ENCODE assay signal across 8 cellular contexts in genomic region chr1:220086261-220086686, GRCh38. TPM values are rescaled to one million over a fixed set of nuclear protein-coding genes. Genes with fewer than 3 reads are reported as not detected.
A peak's percentile ranks its signal among the peaks of the same experiment; 100 is the strongest.
DNase-seq lines count a peak whose midpoint lies in the region; ATAC-seq and TF ChIP-seq lines count a peak whose summit lies in the region.
"Not testable (repeated sequence)": the region's sequence is repeated elsewhere in the genome, so short reads cannot be mapped to it uniquely, and the experiment has no call there.

No MANE protein-coding gene starts in this region.

- H3K9ac ChIP-seq in BLaER1 treated with 17β-estradiol and CSF1 and Interleukin-3, amounts not matched to agents 10 nM and 100 nM: not testable (repeated sequence)

- not testable (repeated sequence) for H3K4me1 Mint-ChIP-seq in activated CD8-positive, alpha-beta T cell treated with anti-CD3 and anti-CD28 coated beads for 36 hours (ENCODE audit: low read depth)
- H3K4me1 Mint-ChIP-seq in naive B cell: peaks cover 10 to 29% (median 11%) of the 10 kb centered on the region in 3 donors

- not testable (repeated sequence) for H3K4me3 ChIP-seq in BLaER1 treated with 17β-estradiol and CSF1 and Interleukin-3, amounts not matched to agents 10 nM and 100 nM; LNCaP clone FGC (ENCODE audit: low read depth, low read length)

- ATAC-seq in GM18517 (IDR thresholded peaks at IDR 0.05; ENCODE audit: unreplicated experiment) (peak; percentile 46), GM19468 (IDR thresholded peaks at IDR 0.05; ENCODE audit: extremely low read depth, unreplicated experiment) (peak; percentile 21), HG02571 (IDR thresholded peaks at IDR 0.05; ENCODE audit: unreplicated experiment) (peak; percentile 35), HG03135 (IDR thresholded peaks at IDR 0.05; ENCODE audit: unreplicated experiment) (peak; percentile 51), naive B cell (ENCODE audit: low read depth in 2 of 2) (peak; percentile 22 to 40)
- ATAC-seq in activated CD8-positive, alpha-beta T cell treated with anti-CD3 and anti-CD28 coated beads for 36 hours: not testable (repeated sequence)

- peak; percentile 14; the same call in 1 of the 2 replicates for TF ChIP-seq CTCF in LNCaP clone FGC (IDR thresholded peaks at IDR 0.05; ENCODE audit: control insufficient read depth, extremely low read depth, insufficient read depth)
- not testable (repeated sequence) for TF ChIP-seq CTCF in activated CD8-positive, alpha-beta T cell treated with anti-CD3 and anti-CD28 coated beads for 36 hours (IDR thresholded peaks at IDR 0.05)

- H4K20me1 ChIP-seq in BLaER1 treated with 17β-estradiol and CSF1 and Interleukin-3, amounts not matched to agents 10 nM and 100 nM: not testable (repeated sequence)

- POLR2A ChIA-PET in activated CD8-positive, alpha-beta T cell treated with anti-CD3 and anti-CD28 coated beads for 36 hours (lab: Charles Lee): not testable (repeated sequence)

- not testable (repeated sequence) for H3K27ac ChIP-seq in BLaER1 treated with 17β-estradiol and CSF1 and Interleukin-3, amounts not matched to agents 10 nM and 100 nM

- H3K4me3 Mint-ChIP-seq in activated CD8-positive, alpha-beta T cell treated with anti-CD3 and anti-CD28 coated beads for 36 hours: not testable (repeated sequence)
- peak overlapping the region in 2 of 8 donors; percentile 22 to 61 for H3K4me3 Mint-ChIP-seq in naive B cell

- not testable (repeated sequence) for H3K27ac Mint-ChIP-seq in activated CD8-positive, alpha-beta T cell treated with anti-CD3 and anti-CD28 coated beads for 36 hours; naive B cell

- peaks cover 6 to 22% (median 14%) of the 10 kb centered on the region in 10 experiments; a peak in 15 of 20 replicates for H3K4me1 ChIP-seq in BLaER1 treated with 17β-estradiol and CSF1 and Interleukin-3, amounts not matched to agents 10 nM and 100 nM

- not testable (repeated sequence) for H3K9me3 Mint-ChIP-seq in activated CD8-positive, alpha-beta T cell treated with anti-CD3 and anti-CD28 coated beads for 36 hours; naive B cell

- H3K36me3 Mint-ChIP-seq in activated CD8-positive, alpha-beta T cell treated with anti-CD3 and anti-CD28 coated beads for 36 hours (ENCODE audit: low read depth); naive B cell: not testable (repeated sequence)

- H3K27me3 ChIP-seq in BLaER1 treated with 17β-estradiol and CSF1 and Interleukin-3, amounts not matched to agents 10 nM and 100 nM: not testable (repeated sequence)

- not testable (repeated sequence) for H3K27me3 Mint-ChIP-seq in activated CD8-positive, alpha-beta T cell treated with anti-CD3 and anti-CD28 coated beads for 36 hours; naive B cell

- H3K4me2 ChIP-seq in BLaER1 treated with 17β-estradiol and CSF1 and Interleukin-3, amounts not matched to agents 10 nM and 100 nM: peak overlapping the region in 7 of 11 experiments; percentile 7 to 30 (median 15); a peak in 7 of 22 replicates

- H3K9me3 ChIP-seq in BLaER1 treated with 17β-estradiol and CSF1 and Interleukin-3, amounts not matched to agents 10 nM and 100 nM (replicated peaks in 1 of 11): peaks cover 0 to 26% (median 12%) of the 10 kb centered on the region in 11 experiments; a peak in 10 of 22 replicates

- not testable (repeated sequence) for DNase-seq in LNCaP clone FGC (ENCODE audit: low read depth)
- DNase-seq in activated CD8-positive, alpha-beta T cell treated with anti-CD3 and anti-CD28 coated beads for 36 hours: peak; percentile 13
- DNase-seq in naive B cell: peak; percentile 17

- peaks cover 19 to 47% (median 38%) of the 10 kb centered on the region in 11 experiments for H3K36me3 ChIP-seq in BLaER1 treated with 17β-estradiol and CSF1 and Interleukin-3, amounts not matched to agents 10 nM and 100 nM

- CTCF ChIA-PET in activated CD8-positive, alpha-beta T cell treated with anti-CD3 and anti-CD28 coated beads for 36 hours (lab: Charles Lee): not testable (repeated sequence)

- intact Hi-C loops in activated CD8-positive, alpha-beta T cell treated with anti-CD3 and anti-CD28 coated beads for 36 hours (cut with micrococcal nuclease): not testable (repeated sequence)

RNA-seq across cellular contexts. Expression of gene BPNT1, which starts 3.3 kb away (rescaled TPM):
- total RNA-seq in activated CD8-positive, alpha-beta T cell treated with anti-CD3 and anti-CD28 coated beads for 36 hours: 10 to 100 TPM; 19.6 to 25.3 TPM
- polyA plus RNA-seq in naive B cell (ENCODE audit: low read depth in 6 of 6): 10 to 100 TPM in 5 of 6 donors, 1 to 10 TPM in 1; 9.6 to 23.0 (median 18.4) TPM

RNA-seq across cellular contexts. Expression of gene IARS2, which starts 7.7 kb away (rescaled TPM):
- 10 to 100 TPM; 75.0 to 75.2 TPM for total RNA-seq in activated CD8-positive, alpha-beta T cell treated with anti-CD3 and anti-CD28 coated beads for 36 hours
- 10 to 100 TPM; 51.3 to 61.5 (median 56.8) TPM for polyA plus RNA-seq in naive B cell (ENCODE audit: low read depth in 6 of 6)

RNA-seq across cellular contexts. Expression of gene EPRS1, which starts 40.0 kb away (rescaled TPM):
- 100 to 1,000 TPM; 200 to 210 TPM for total RNA-seq in activated CD8-positive, alpha-beta T cell treated with anti-CD3 and anti-CD28 coated beads for 36 hours
- 10 to 100 TPM; 35.4 to 54.1 (median 38.4) TPM for polyA plus RNA-seq in naive B cell (ENCODE audit: low read depth in 6 of 6)
